In the genomic region with DNA sequence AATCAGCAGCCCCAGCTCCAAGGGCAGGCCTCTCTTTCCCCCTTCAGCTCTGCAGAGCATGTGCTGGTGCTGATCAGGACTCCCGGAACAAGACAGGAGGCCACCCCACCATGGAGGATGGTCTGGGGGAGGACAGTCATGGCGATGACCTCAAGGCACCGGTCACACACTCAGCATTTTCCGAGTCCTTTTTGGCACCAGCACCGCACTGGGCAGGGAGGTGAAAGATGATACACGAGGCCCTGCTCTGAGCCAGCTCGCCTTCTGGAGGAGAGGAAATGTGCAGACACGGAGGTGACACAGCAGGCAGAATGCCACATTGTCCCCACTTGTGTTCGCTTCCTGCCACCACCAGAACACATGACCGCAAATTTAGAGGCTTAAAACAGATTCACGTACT, we compare ENCODE assay signal across 26 cellular contexts.
"Had no signal": no experiment of that assay in that cellular context is flagged by ENCODE, and none has a peak within 500 bp of the region (broad histone marks: within the 10 kb centered on the region; RNA-seq: fewer than 3 reads in every experiment).

No MANE protein-coding gene starts in this region.

- H3K4me2 ChIP-seq: neural progenitor cell had no signal

- ATAC-seq: effector memory CD8-positive, alpha-beta T cell; left colon; naive thymus-derived CD4-positive, alpha-beta T cell; stimulated activated memory B cell treated with anti-CD40 and anti-IgM and Interleukin-4, amounts not matched to agents 10 μg/mL and 1 μg/mL and 100 μg/mL, for 72 hours; stimulated activated naive CD8-positive, alpha-beta T cell treated with anti-CD3 and anti-CD28 coated beads, Interleukin-15, Interleukin-2, amounts not matched to agents 100 U/mL and 50 U/mL, for 24 hours had no signal

- H3K36me3 ChIP-seq: esophagus squamous epithelium, neural progenitor cell, sigmoid colon, spleen, tibial artery had no signal

- DNase-seq: cerebellar nuclear complex; cortex of kidney; effector memory CD8-positive, alpha-beta T cell; erythroblast; esophagus squamous epithelium; foreskin melanocyte; hypothalamus; immature natural killer cell; islet precursor cell; kidney glomerular epithelial cell; left colon; mesenchymal stem cell; naive thymus-derived CD4-positive, alpha-beta T cell; nucleus accumbens; sigmoid colon; spleen; stimulated activated CD4-positive, alpha-beta T cell treated with anti-CD3 and anti-CD28 coated beads, Interleukin-4, amount 100 ng/mL, for 4 hours; stimulated activated naive CD8-positive, alpha-beta T cell treated with anti-CD3 and anti-CD28 coated beads, Interleukin-15, Interleukin-2, amounts not matched to agents 100 U/mL and 50 U/mL, for 24 hours; substantia nigra; testis; tibial artery had no signal

- H3K4me3 ChIP-seq: esophagus squamous epithelium, lung, neural progenitor cell, sigmoid colon, skin epidermis, spleen, testis, tibial artery had no signal

- H3K27me3 ChIP-seq: esophagus squamous epithelium, neural progenitor cell, sigmoid colon, spleen, testis, tibial artery had no signal

- H3K27ac ChIP-seq: esophagus squamous epithelium, neural progenitor cell, sigmoid colon, skin epidermis, spleen, testis, tibial artery had no signal

- FAIRE-seq: endometrium had no signal

- H2AFZ ChIP-seq: neural progenitor cell had no signal

- H3K9ac ChIP-seq: neural progenitor cell had no signal

- H3K9me3 ChIP-seq: esophagus squamous epithelium, sigmoid colon, testis, tibial artery had no signal

- H3K4me1 ChIP-seq: esophagus squamous epithelium, neural progenitor cell, sigmoid colon, spleen, testis, tibial artery had no signal
